8 cellular contexts compared by ENCODE assay signal in genomic region chr1:214441119-214441518, GRCh38.
DNase-seq lines count a peak whose midpoint lies in the region; ATAC-seq and TF ChIP-seq lines count a peak whose summit lies in the region.

No MANE protein-coding gene starts in this region.

- H3K4me1 ChIP-seq in endodermal cell (ENCODE audit: control insufficient read depth, insufficient read depth, low read length) (peaks cover 42% of the 10 kb centered on the region), skeletal muscle tissue (ENCODE audit: control insufficient read depth in 3 of 3, insufficient read depth in 3 of 3, low read length in 3 of 3) (peaks cover 36 to 44% (median 44%) of the 10 kb centered on the region in 3 donors)

- 93 to 100% methylated on average over 2 to 3 of the region's 3 CpGs for whole genome bisulfite sequencing in endodermal cell (ENCODE audit: insufficient coverage in 1 of 2, insufficient read length in 1 of 2), 2 experiments

- H3K27ac ChIP-seq in SK-N-MC (no peak overlapping the region), endodermal cell (ENCODE audit: low read depth, low read length) (no peak overlapping the region), skeletal muscle tissue (ENCODE audit: low read depth, low read length) (peak overlapping the region; percentile 90)

- H3K9ac ChIP-seq in SK-N-MC (ENCODE audit: insufficient read length) (no peak overlapping the region), endodermal cell (ENCODE audit: extremely low read depth, low read length, poor library complexity, severe bottlenecking) (no peak overlapping the region), skeletal muscle tissue (ENCODE audit: low read depth in 1 of 3, low read length in 3 of 3) (no peak overlapping the region)

- H3K27me3 ChIP-seq in endodermal cell (ENCODE audit: control insufficient read depth, insufficient read depth, low read length, poor library complexity, severe bottlenecking) (no peaks in the 10 kb centered on the region), skeletal muscle tissue (ENCODE audit: control insufficient read depth in 3 of 3, insufficient read depth in 3 of 3, low read length in 3 of 3) (no peaks in the 10 kb centered on the region)

- no peaks in the 10 kb centered on the region for H3K9me3 Mint-ChIP-seq in endodermal cell

- H3K4me1 Mint-ChIP-seq in endodermal cell: peaks cover 78% of the 10 kb centered on the region

- peak; percentile 34 for DNase-seq in DMS53 (lab: John Stamatoyannopoulos, UW)
- no peak for DNase-seq in DMS53 treated with DMSO at 0.1 percent for 48 hours (lab: John Stamatoyannopoulos, UW; ENCODE audit: unreplicated experiment)
- DNase-seq in SK-N-MC (ENCODE audit: low read depth, low spot score): peak; percentile 69
- DNase-seq in endodermal cell: no peak
- no peak for DNase-seq in iPS-NIHi7 (ENCODE audit: extremely low spot score)

- ATAC-seq in HG02763 (IDR thresholded peaks at IDR 0.05; ENCODE audit: unreplicated experiment): no peak
- ATAC-seq in GM18870 (IDR thresholded peaks at IDR 0.05; ENCODE audit: unreplicated experiment): no peak

- peak overlapping the region; percentile 30 for H3K27ac Mint-ChIP-seq in endodermal cell

- TF ChIP-seq CTCF in endodermal cell (conservative IDR thresholded peaks at IDR 0.05): no peak

- H3K4me3 ChIP-seq in SK-N-MC: no peak overlapping the region
- H3K4me3 ChIP-seq in endodermal cell (ENCODE audit: low read length): no peak overlapping the region
- no peak overlapping the region for H3K4me3 ChIP-seq in skeletal muscle tissue (ENCODE audit: low read length in 3 of 3)

- H3K4me3 Mint-ChIP-seq in endodermal cell: no peak overlapping the region

- H3K36me3 Mint-ChIP-seq in endodermal cell (ENCODE audit: low read depth): peaks cover under 1% of the 10 kb centered on the region

- H3K9me3 ChIP-seq in SK-N-MC (ENCODE audit: low read depth, low read length): no peaks in the 10 kb centered on the region
- no peaks in the 10 kb centered on the region for H3K9me3 ChIP-seq in endodermal cell (ENCODE audit: control insufficient read depth, low read length)
- no peaks in the 10 kb centered on the region for H3K9me3 ChIP-seq in skeletal muscle tissue (ENCODE audit: control insufficient read depth in 3 of 3, low read length in 3 of 3)

- no peaks in the 10 kb centered on the region for H3K27me3 Mint-ChIP-seq in endodermal cell (ENCODE audit: insufficient read depth)

- no peaks in the 10 kb centered on the region for H3K36me3 ChIP-seq in SK-N-MC (ENCODE audit: insufficient read depth, low read length)
- peaks cover 6% of the 10 kb centered on the region for H3K36me3 ChIP-seq in endodermal cell (ENCODE audit: control insufficient read depth, insufficient read depth, low read length)
- no peaks in the 10 kb centered on the region for H3K36me3 ChIP-seq in skeletal muscle tissue (ENCODE audit: control insufficient read depth in 3 of 3, insufficient read depth in 3 of 3, low read length in 3 of 3)

Comparison
In these comparisons a context has a peak if more than half of its experiments do, and no peak if none do; other contexts are left out.
1. DNase-seq: peak in DMS53 (single experiment) and SK-N-MC (single experiment); none in DMS53 treated with DMSO at 0.1 percent for 48 hours (single experiment), endodermal cell (single experiment) and iPS-NIHi7 (single experiment).